ENCODE assay signal across 1 cellular context in genomic region chr4:146469053-146469452, GRCh38.
TF ChIP-seq lines count a peak whose summit lies in the region.

No MANE protein-coding gene starts in this region.

TF ChIP-seq in GM23338, 12 proteins besides CTCF, POLR2A, EP300 and RAD21:
- no peak for TF ChIP-seq JUNB (IDR thresholded peaks at IDR 0.05; ENCODE audit: unreplicated experiment)
- TF ChIP-seq STAT1 (IDR thresholded peaks at IDR 0.05; ENCODE audit: unreplicated experiment), result no peak
- no peak for TF ChIP-seq CREB1 (CRISPR knock-in tag; IDR thresholded peaks at IDR 0.05; ENCODE audit: low read depth)
- TF ChIP-seq ZNF462 (CRISPR knock-in tag; IDR thresholded peaks at IDR 0.05), result no peak
- TF ChIP-seq EZH2phosphoT487 (IDR thresholded peaks at IDR 0.05; ENCODE audit: unreplicated experiment), result no peak
- no peak for TF ChIP-seq NANOG (IDR thresholded peaks at IDR 0.05; ENCODE audit: borderline replicate concordance)
- no peak for TF ChIP-seq ZNF114 (CRISPR knock-in tag; IDR thresholded peaks at IDR 0.05)
- TF ChIP-seq ETS1 (IDR thresholded peaks at IDR 0.05), result no peak
- TF ChIP-seq EZH2 (IDR thresholded peaks at IDR 0.05; ENCODE audit: low read depth, unreplicated experiment), result no peak
- no peak for TF ChIP-seq ZNF331 (CRISPR knock-in tag; IDR thresholded peaks at IDR 0.05; ENCODE audit: low read depth)
- TF ChIP-seq REST (IDR thresholded peaks at IDR 0.05; ENCODE audit: unreplicated experiment), result no peak
